Comparison of ENCODE assay signal across 25 cellular contexts in the genomic region with DNA sequence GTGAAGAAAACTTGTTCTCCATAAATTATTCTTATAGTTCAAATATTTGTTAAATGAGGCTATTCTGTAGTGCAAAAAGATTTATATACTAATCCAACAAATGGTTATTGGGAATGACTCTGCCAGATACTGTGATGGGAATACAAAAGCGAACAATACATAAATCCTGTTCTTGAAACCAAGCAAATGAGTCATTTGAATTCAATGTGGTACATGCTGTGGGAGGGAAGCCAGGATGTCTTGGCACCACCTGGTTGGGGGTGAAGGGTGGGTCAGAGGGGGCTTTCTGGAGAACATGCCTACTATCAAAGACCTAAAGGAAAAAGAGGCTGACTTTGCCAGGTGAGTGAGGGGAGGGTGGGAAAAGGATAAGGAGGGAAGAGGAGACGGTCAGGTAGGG.
"Had no signal": no experiment of that assay in that cellular context is flagged by ENCODE, and none has a peak within 500 bp of the region (broad histone marks: within the 10 kb centered on the region; RNA-seq: fewer than 3 reads in every experiment).

No MANE protein-coding gene starts in this region.

- H3K27ac ChIP-seq: coronary artery, dorsolateral prefrontal cortex, esophagus muscularis mucosa, foreskin keratinocyte, gastroesophageal sphincter, heart left ventricle, hepatocyte, left lung, lower lobe of right lung had no signal

- H3K4me1 ChIP-seq: esophagus muscularis mucosa, foreskin keratinocyte, gastroesophageal sphincter, heart left ventricle, left lung, lower lobe of right lung had no signal

- H3K27ac Mint-ChIP-seq: immature natural killer cell, mesothelial cell of epicardium, naive B cell had no signal

- DNase-seq: dermis blood vessel endothelial cell; dorsolateral prefrontal cortex; effector CD4-positive, alpha-beta T cell; effector memory CD4-positive, alpha-beta T cell; foreskin keratinocyte; heart left ventricle; hypothalamus; immature natural killer cell; islet precursor cell; kidney; kidney glomerular epithelial cell; left lung; left ventricle myocardium superior; lower lobe of right lung; mesenchymal stem cell; mucosa of descending colon; naive B cell had no signal

- FAIRE-seq: colon, endothelial cell of umbilical vein, frontal cortex, kidney had no signal

- H3K4me3 ChIP-seq: coronary artery, dorsolateral prefrontal cortex, esophagus muscularis mucosa, gastroesophageal sphincter, heart left ventricle, hepatocyte, left lung, lower lobe of right lung, mucosa of descending colon had no signal

- H3K4me1 Mint-ChIP-seq: immature natural killer cell, naive B cell had no signal

- H3K36me3 ChIP-seq: esophagus muscularis mucosa, gastroesophageal sphincter, heart left ventricle, left lung, lower lobe of right lung had no signal

- H3K27me3 ChIP-seq: dorsolateral prefrontal cortex, esophagus muscularis mucosa, foreskin keratinocyte, gastroesophageal sphincter, hepatocyte, left lung had no signal

- H3K9me3 ChIP-seq: esophagus muscularis mucosa, gastroesophageal sphincter, heart left ventricle, left lung, lower lobe of right lung had no signal

- H3K27me3 Mint-ChIP-seq: naive B cell had no signal

- H3K4me3 Mint-ChIP-seq: immature natural killer cell, mesothelial cell of epicardium, naive B cell had no signal

- H3K36me3 Mint-ChIP-seq: immature natural killer cell, mesothelial cell of epicardium, naive B cell had no signal
